12 cellular contexts compared by ENCODE assay signal in genomic region chr11:10674991-10675440, GRCh38. TPM values are rescaled to one million over a fixed set of nuclear protein-coding genes. Genes with fewer than 3 reads are reported as not detected.
A peak's percentile ranks its signal among the peaks of the same experiment; 100 is the strongest.
DNase-seq lines count a peak whose midpoint lies in the region; ATAC-seq and TF ChIP-seq lines count a peak whose summit lies in the region.
"Had no signal": no experiment of that assay in that cellular context is flagged by ENCODE, and none has a peak within 500 bp of the region (broad histone marks: within the 10 kb centered on the region; RNA-seq: fewer than 3 reads in every experiment).

No MANE protein-coding gene starts in this region.

- H3K4me1 ChIP-seq in Panc1 (ENCODE audit: control insufficient read depth, insufficient read depth, low read length): peaks cover 6% of the 10 kb centered on the region
- H3K4me1 ChIP-seq in gastroesophageal sphincter: peaks cover 18 to 100% (median 28%) of the 10 kb centered on the region in 3 donors
- peaks cover 27 to 38% of the 10 kb centered on the region in 2 donors for H3K4me1 ChIP-seq in muscle layer of duodenum (ENCODE audit: control insufficient read depth in 1 of 2, insufficient read depth in 2 of 2, low read length in 2 of 2)
- peaks cover 6% of the 10 kb centered on the region for H3K4me1 ChIP-seq in testis

- TF ChIP-seq POLR2A in gastroesophageal sphincter (IDR thresholded peaks at IDR 0.05) (peak; percentile 11 to 18), testis (IDR thresholded peaks at IDR 0.05) (no peak)

- WGBS in gastroesophageal sphincter (ENCODE audit: low coverage in 1 of 2), 2 donors: 0 to 8% methylated on average over 4 of the region's 8 CpGs
- WGBS in testis, 2 donors: 23 to 33% methylated on average over 4 to 8 of the region's 8 CpGs

- H3K27me3 ChIP-seq in Panc1 (ENCODE audit: control insufficient read depth, insufficient read depth, low read length) (peaks cover 11% of the 10 kb centered on the region), gastroesophageal sphincter (no peaks in the 10 kb centered on the region), muscle layer of duodenum (ENCODE audit: low read depth, low read length) (no peaks in the 10 kb centered on the region), testis (no peaks in the 10 kb centered on the region)

- H3K36me3 ChIP-seq in Panc1 (ENCODE audit: control insufficient read depth, insufficient read depth, low read length) (no peaks in the 10 kb centered on the region), gastroesophageal sphincter (peaks cover 0 to 7% of the 10 kb centered on the region in 2 donors), muscle layer of duodenum (ENCODE audit: control insufficient read depth in 1 of 2, insufficient read depth in 2 of 2, low read length in 2 of 2) (peaks cover 0 to 6% of the 10 kb centered on the region in 2 donors), testis (ENCODE audit: low read depth, missing control alignments) (no peaks in the 10 kb centered on the region)

- intact Hi-C loops in Panc1 (cut with micrococcal nuclease; ENCODE audit: unreplicated experiment): no loop called here
- intact Hi-C loops in testis (cut with DNase I; ENCODE audit: low total_unique reads): no loop called here

- BruUV-seq in Panc1 (replicated peaks; lab: Mats Ljungman, UMichigan): no TSS peak

- CTCF ChIA-PET in Panc1 (lab: Charles Lee): no interaction called here

- POLR2A ChIA-PET in Panc1 (lab: Charles Lee): interaction anchor here (0.5 kb wide), 1 partner anchor 792 kb away, joined by 3 read pairs; no protein-coding TSS in a partner anchor

- H3K4me3 ChIP-seq in Panc1 (ENCODE audit: low read depth in 2 of 2, low read length in 2 of 2) (no peak overlapping the region), gastroesophageal sphincter (peak overlapping the region in 1 of 2 donors; percentile 29), muscle layer of duodenum (ENCODE audit: low read depth in 1 of 2, low read length in 2 of 2) (peak overlapping the region; percentile 23 to 40), testis (no peak overlapping the region)

- no peak overlapping the region for H3K27ac ChIP-seq in Panc1 (ENCODE audit: low read length)
- H3K27ac ChIP-seq in gastroesophageal sphincter: peak overlapping the region; percentile 81 to 88 (median 88)
- peak overlapping the region; percentile 76 for H3K27ac ChIP-seq in muscle layer of duodenum (ENCODE audit: low read length)
- H3K27ac ChIP-seq in testis: peak overlapping the region; percentile 22 to 81

- ATAC-seq in Panc1 (peak; percentile 28; the same call in 1 of the 2 replicates), gastroesophageal sphincter (peak; percentile 84), HG03442 (IDR thresholded peaks at IDR 0.05; ENCODE audit: unreplicated experiment) (no peak), GM21360 (IDR thresholded peaks at IDR 0.05; ENCODE audit: unreplicated experiment) (no peak)

- DNase-seq in Panc1 (ENCODE audit: low read depth, low spot score) (no peak), testis (peak; percentile 38), SIG-M5 treated with dmso at 0.1 percent for 504 hours (lab: John Stamatoyannopoulos, UW; ENCODE audit: unreplicated experiment) (no peak), cerebellar nuclear complex (lab: John Stamatoyannopoulos, UW) (no peak)
- DNase-seq: activated CD4-positive, alpha-beta T cell treated with anti-CD3 and anti-CD28 coated beads, Interleukin-2, amount 50 U/mL, for 1 hour; HCEC 1CT; NCI-H2081 treated with DMSO at 0.1 percent for 48 hours; SHP77 treated with DMSO at 0.1 percent for 48 hours had no signal

- in situ Hi-C loops in Panc1 (cut with HindIII; ENCODE audit: low pct_unique_long_range_greater_than_20kb, low sequenced_read_pairs): no loop called here

- TF ChIP-seq CTCF in Panc1 (IDR thresholded peaks at IDR 0.05) (no peak), gastroesophageal sphincter (IDR thresholded peaks at IDR 0.05) (peak in 1 of 4 experiments; percentile 4), testis (IDR thresholded peaks at IDR 0.05) (no peak)

- H3K9me3 ChIP-seq in Panc1 (ENCODE audit: control insufficient read depth, insufficient read depth, low read depth, low read length) (no peaks in the 10 kb centered on the region), gastroesophageal sphincter (no peaks in the 10 kb centered on the region), muscle layer of duodenum (ENCODE audit: control insufficient read depth in 1 of 2, low read length in 2 of 2) (no peaks in the 10 kb centered on the region), testis (no peaks in the 10 kb centered on the region)

- TF ChIP-seq EP300 in gastroesophageal sphincter (IDR thresholded peaks at IDR 0.05): no peak

RNA-seq across cellular contexts. Expression of gene IRAG1, which starts 18.5 kb away (rescaled TPM):
- 0.21 TPM for total RNA-seq in Panc1 (2021; ENCODE audit: unreplicated experiment)
- 0.31 TPM for polyA plus RNA-seq in Panc1 (2012; ENCODE audit: insufficient read length)
- 100 to 1,000 TPM; 156 to 408 (median 278) TPM for total RNA-seq in gastroesophageal sphincter
- total RNA-seq in testis: 10 to 100 TPM; 17.7 to 23.1 TPM
- polyA plus RNA-seq in testis (ENCODE audit: insufficient read depth, low read depth, low replicate concordance): 28.6 TPM

Comparison
In these comparisons a context has a peak if more than half of its experiments do, and no peak if none do; other contexts are left out.
1. ATAC-seq: peak in Panc1 (single experiment) and gastroesophageal sphincter (single experiment); none in HG03442 (single experiment) and GM21360 (single experiment).
2. H3K4me3 ChIP-seq: peak in muscle layer of duodenum (2 of 2); none in Panc1 (0 of 2) and testis (0 of 2).
3. RNA of gene IRAG1, which starts 18.5 kb away (total RNA-seq): 156 to 408 TPM in gastroesophageal sphincter and 17.7 to 23.1 TPM in testis; 0.21 TPM in Panc1 (single experiment); every median in the first group is over 10 times any median in the second.